Comparison of ENCODE assay signal across 14 cellular contexts in the genomic region with DNA sequence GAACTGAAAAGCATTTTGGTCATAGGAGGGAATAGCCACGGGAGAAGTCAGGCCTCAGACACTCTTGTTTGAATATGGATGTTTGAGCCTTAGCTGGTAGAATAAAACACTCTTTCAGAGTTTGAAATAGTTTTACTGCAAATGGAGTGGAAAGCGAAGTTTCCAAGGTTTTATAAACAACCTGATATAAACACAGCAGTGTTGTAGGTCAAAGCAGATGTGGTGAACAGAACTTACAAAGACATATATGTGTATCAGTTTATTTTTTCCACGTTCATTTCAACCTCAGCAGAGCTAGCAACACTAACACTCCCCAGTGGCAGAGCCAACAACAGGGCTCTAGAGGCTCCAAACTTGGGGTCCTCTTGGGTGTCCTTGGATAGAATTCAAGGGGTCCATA.
DNase-seq lines count a peak whose midpoint lies in the region; TF ChIP-seq lines count a peak whose summit lies in the region.
"Had no signal": no experiment of that assay in that cellular context is flagged by ENCODE, and none has a peak within 500 bp of the region (broad histone marks: within the 10 kb centered on the region; RNA-seq: fewer than 3 reads in every experiment).

No MANE protein-coding gene starts in this region.

- no peaks in the 10 kb centered on the region for H3K79me1 ChIP-seq in neuronal stem cell (ENCODE audit: low read depth, low read length)

- no peak for DNase-seq in chondrocyte (ENCODE audit: low spot score)
- DNase-seq in left ventricle myocardium inferior: no peak
- no peak for DNase-seq in neural crest cell (ENCODE audit: low read depth, low spot score)
- DNase-seq in tibial nerve (ENCODE audit: low spot score in 2 of 2): no peak
- no peak for DNase-seq in SW480 (ENCODE audit: low spot score)
- DNase-seq in neuronal stem cell (ENCODE audit: low spot score): no peak
- DNase-seq in NCI-H1417 (lab: John Stamatoyannopoulos, UW): no peak
- DNase-seq: activated T-cell treated with anti-CD3 and anti-CD28 coated beads, Interleukin-2, amount 50 U/mL, for 4 hours; foreskin fibroblast; MG63; NCI-H187; NCI-H446 had no signal

- H3K27me3 ChIP-seq in left ventricle myocardium inferior (ENCODE audit: low read depth): no peaks in the 10 kb centered on the region
- no peaks in the 10 kb centered on the region for H3K27me3 ChIP-seq in tibial nerve
- peaks cover 0 to 4% (median 0%) of the 10 kb centered on the region in 3 experiments for H3K27me3 ChIP-seq in neuronal stem cell (ENCODE audit: control insufficient read depth in 3 of 3, insufficient read depth in 3 of 3, low read depth in 1 of 3, low read length in 3 of 3)
- H3K27me3 ChIP-seq: MG63 had no signal

- H2AFZ ChIP-seq in neuronal stem cell (ENCODE audit: low read length): no peak overlapping the region

- H3K4me3 Mint-ChIP-seq in chondrocyte (ENCODE audit: unreplicated experiment): peak overlapping the region; percentile 48
- peak overlapping the region; percentile 38 for H3K4me3 Mint-ChIP-seq in neural crest cell
- H3K4me3 Mint-ChIP-seq: activated naive CD8-positive, alpha-beta T cell; activated T-cell treated with anti-CD3 and anti-CD28 coated beads, Interleukin-2, amount 50 U/mL, for 4 hours; B cell had no signal

- WGBS in tibial nerve, 2 donors: 44 to 62% methylated on average over 3 of the region's 3 CpGs
- WGBS in neuronal stem cell (ENCODE audit: extremely low coverage in 2 of 2, insufficient read length in 2 of 2, insufficient replicate concordance in 1 of 2), 2 donors: no CpG with 5 or more reads among the region's 3 CpGs

- H3K9me3 Mint-ChIP-seq in chondrocyte (ENCODE audit: low read depth): no peaks in the 10 kb centered on the region
- H3K9me3 Mint-ChIP-seq in neural crest cell: no peaks in the 10 kb centered on the region
- H3K9me3 Mint-ChIP-seq: activated T-cell treated with anti-CD3 and anti-CD28 coated beads, Interleukin-2, amount 50 U/mL, for 4 hours had no signal

- no peak for TF ChIP-seq EP300 in tibial nerve (IDR thresholded peaks at IDR 0.05)

- no peak overlapping the region for H3K9ac ChIP-seq in neuronal stem cell (ENCODE audit: low read depth, low read length, poor library complexity)

- no peaks in the 10 kb centered on the region for H3K9me3 ChIP-seq in left ventricle myocardium inferior (replicated peaks)
- no peaks in the 10 kb centered on the region for H3K9me3 ChIP-seq in tibial nerve
- H3K9me3 ChIP-seq in neuronal stem cell (replicated peaks in 1 of 2; ENCODE audit: control insufficient read depth in 2 of 2, insufficient read depth in 1 of 2, low read depth in 1 of 2, low read length in 2 of 2): no peaks in the 10 kb centered on the region
- H3K9me3 ChIP-seq: MG63 had no signal

- no peak overlapping the region for H3K23ac ChIP-seq in neuronal stem cell (ENCODE audit: low read depth, low read length, poor library complexity)

- H3K27ac Mint-ChIP-seq in chondrocyte (ENCODE audit: unreplicated experiment) (peak overlapping the region; percentile 97), neural crest cell (ENCODE audit: unreplicated experiment) (peak overlapping the region; percentile 79)
- H3K27ac Mint-ChIP-seq: activated naive CD8-positive, alpha-beta T cell; B cell had no signal

- no peak overlapping the region for H4K8ac ChIP-seq in neuronal stem cell (ENCODE audit: low read depth, low read length)

- no peak overlapping the region for H2BK15ac ChIP-seq in neuronal stem cell (ENCODE audit: low read length)

- intact Hi-C loops in left ventricle myocardium inferior (cut with micrococcal nuclease): no loop called here

- no peak overlapping the region for H2BK5ac ChIP-seq in neuronal stem cell (ENCODE audit: low read length)

- H3K27ac ChIP-seq in left ventricle myocardium inferior (replicated peaks) (peak overlapping the region; percentile 60), tibial nerve (peak overlapping the region in 3 of 4 donors; percentile 48 to 73 (median 63)), neuronal stem cell (replicated peaks; ENCODE audit: low read length) (no peak overlapping the region)

- no peak for TF ChIP-seq POLR2A in tibial nerve (IDR thresholded peaks at IDR 0.05)

- peaks cover 39% of the 10 kb centered on the region for H3K4me1 Mint-ChIP-seq in chondrocyte (ENCODE audit: low read depth)
- peaks cover 33% of the 10 kb centered on the region for H3K4me1 Mint-ChIP-seq in neural crest cell
- H3K4me1 Mint-ChIP-seq: B cell had no signal

- H3K36me3 Mint-ChIP-seq in chondrocyte (ENCODE audit: low read depth) (peaks cover 26% of the 10 kb centered on the region), neural crest cell (ENCODE audit: low read depth) (peaks cover 26% of the 10 kb centered on the region)
- H3K36me3 Mint-ChIP-seq: activated naive CD8-positive, alpha-beta T cell had no signal

- no peak overlapping the region for H3K18ac ChIP-seq in neuronal stem cell (ENCODE audit: low read length)

- H2AK5ac ChIP-seq in neuronal stem cell (ENCODE audit: low read depth, low read length): no peak overlapping the region

- H2BK12ac ChIP-seq in neuronal stem cell (ENCODE audit: low read length): no peak overlapping the region

- no peaks in the 10 kb centered on the region for H3K27me3 Mint-ChIP-seq in chondrocyte (ENCODE audit: low read depth)
- no peaks in the 10 kb centered on the region for H3K27me3 Mint-ChIP-seq in neural crest cell (ENCODE audit: low read depth)

- no peak overlapping the region for H4K91ac ChIP-seq in neuronal stem cell (ENCODE audit: low read depth, low read length, poor library complexity)

- H3K36me3 ChIP-seq in left ventricle myocardium inferior (peaks cover 39% of the 10 kb centered on the region), tibial nerve (peaks cover 0 to 40% (median 0%) of the 10 kb centered on the region in 3 donors), neuronal stem cell (replicated peaks in 1 of 2; ENCODE audit: control insufficient read depth in 2 of 2, insufficient read depth in 2 of 2, low read length in 2 of 2) (peaks cover 0 to 77% of the 10 kb centered on the region in 2 donors)

- H3K4me1 ChIP-seq in left ventricle myocardium inferior (peaks cover 33% of the 10 kb centered on the region), tibial nerve (peaks cover 0 to 27% (median 6%) of the 10 kb centered on the region in 4 donors), neuronal stem cell (ENCODE audit: control insufficient read depth in 2 of 2, insufficient read depth in 1 of 2, low read depth in 1 of 2, low read length in 2 of 2) (peaks cover 15 to 36% of the 10 kb centered on the region in 2 donors)

- H3K14ac ChIP-seq in neuronal stem cell (ENCODE audit: low read length): no peak overlapping the region

- H3K4me3 ChIP-seq in left ventricle myocardium inferior (no peak overlapping the region), tibial nerve (no peak overlapping the region), neuronal stem cell (ENCODE audit: low read length in 2 of 2) (no peak overlapping the region)
- H3K4me3 ChIP-seq: MG63 had no signal

- TF ChIP-seq CTCF in chondrocyte (IDR thresholded peaks at IDR 0.05) (no peak), left ventricle myocardium inferior (IDR thresholded peaks at IDR 0.05; ENCODE audit: borderline replicate concordance) (no peak), neural crest cell (conservative IDR thresholded peaks at IDR 0.05) (no peak), tibial nerve (IDR thresholded peaks at IDR 0.05) (no peak)

- H2BK120ac ChIP-seq in neuronal stem cell (ENCODE audit: low read depth, low read length): no peak overlapping the region

- H3K4me2 ChIP-seq in neuronal stem cell (ENCODE audit: insufficient read depth, low read length, poor library complexity, severe bottlenecking): no peak overlapping the region

- no peak overlapping the region for H3K4ac ChIP-seq in neuronal stem cell (ENCODE audit: low read length)
